ENCODE assay signal across 1 cellular context in genomic region chr14:105437723-105438500, GRCh38.
TF ChIP-seq lines count a peak whose summit lies in the region.

No MANE protein-coding gene starts in this region.

TF ChIP-seq in IMR-90, 13 proteins besides CTCF, POLR2A, EP300 and RAD21:
- TF ChIP-seq SMC3 (IDR thresholded peaks at IDR 0.05; ENCODE audit: low read depth, low read length) = no peak
- no peak for TF ChIP-seq RCOR1 (IDR thresholded peaks at IDR 0.05; ENCODE audit: insufficient replicate concordance, low read length)
- no peak for TF ChIP-seq CHD1 (IDR thresholded peaks at IDR 0.05; ENCODE audit: low read depth, low read length)
- TF ChIP-seq MAZ (IDR thresholded peaks at IDR 0.05; ENCODE audit: borderline replicate concordance, low read depth, low read length) = no peak
- no peak for TF ChIP-seq MAFK (IDR thresholded peaks at IDR 0.05; ENCODE audit: low read depth, low read length)
- TF ChIP-seq NFE2L2 (IDR thresholded peaks at IDR 0.05; ENCODE audit: low read depth, low read length) = no peak
- TF ChIP-seq, protein P1, sequence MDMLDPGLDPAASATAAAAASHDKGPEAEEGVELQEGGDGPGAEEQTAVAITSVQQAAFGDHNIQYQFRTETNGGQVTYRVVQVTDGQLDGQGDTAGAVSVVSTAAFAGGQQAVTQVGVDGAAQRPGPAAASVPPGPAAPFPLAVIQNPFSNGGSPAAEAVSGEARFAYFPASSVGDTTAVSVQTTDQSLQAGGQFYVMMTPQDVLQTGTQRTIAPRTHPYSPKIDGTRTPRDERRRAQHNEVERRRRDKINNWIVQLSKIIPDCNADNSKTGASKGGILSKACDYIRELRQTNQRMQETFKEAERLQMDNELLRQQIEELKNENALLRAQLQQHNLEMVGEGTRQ (IDR thresholded peaks at IDR 0.05; ENCODE audit: low read depth, low read length) = no peak
- TF ChIP-seq, protein P2, sequence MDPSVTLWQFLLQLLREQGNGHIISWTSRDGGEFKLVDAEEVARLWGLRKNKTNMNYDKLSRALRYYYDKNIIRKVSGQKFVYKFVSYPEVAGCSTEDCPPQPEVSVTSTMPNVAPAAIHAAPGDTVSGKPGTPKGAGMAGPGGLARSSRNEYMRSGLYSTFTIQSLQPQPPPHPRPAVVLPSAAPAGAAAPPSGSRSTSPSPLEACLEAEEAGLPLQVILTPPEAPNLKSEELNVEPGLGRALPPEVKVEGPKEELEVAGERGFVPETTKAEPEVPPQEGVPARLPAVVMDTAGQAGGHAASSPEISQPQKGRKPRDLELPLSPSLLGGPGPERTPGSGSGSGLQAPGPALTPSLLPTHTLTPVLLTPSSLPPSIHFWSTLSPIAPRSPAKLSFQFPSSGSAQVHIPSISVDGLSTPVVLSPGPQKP (IDR thresholded peaks at IDR 0.05; ENCODE audit: borderline replicate concordance, low read depth, low read length) = no peak
